ENCODE assay signal across 27 cellular contexts in genomic region chr10:34850558-34850957, GRCh38.
"Had no signal": no experiment of that assay in that cellular context is flagged by ENCODE, and none has a peak within 500 bp of the region (broad histone marks: within the 10 kb centered on the region; RNA-seq: fewer than 3 reads in every experiment).

No MANE protein-coding gene starts in this region.

- DNase-seq: hypothalamus; immature natural killer cell; kidney; left colon; left lung; lower lobe of right lung; mammary epithelial cell; mesenchymal stem cell; naive thymus-derived CD8-positive, alpha-beta T cell; nucleus accumbens; stimulated activated CD4-positive, alpha-beta T cell treated with anti-CD3 and anti-CD28 coated beads, Interleukin-12 subunit alpha, Interleukin-12 subunit beta, amount 100 ng/mL, for 4 hours; stimulated activated CD4-positive, alpha-beta T cell treated with anti-CD3 and anti-CD28 coated beads, Interleukin-15, amount 100 ng/mL, for 24 hours; stimulated activated CD4-positive, alpha-beta T cell treated with anti-CD3 and anti-CD28 coated beads, Interleukin-2, amount 100 ng/mL, for 24 hours; stimulated activated CD4-positive, alpha-beta T cell treated with anti-CD3 and anti-CD28 coated beads, Interleukin-4, amount 100 ng/mL, for 1 hour; stimulated activated naive B cell treated with anti-CD40 and anti-IgM and Interleukin-4, amounts not matched to agents 10 μg/mL and 1 μg/mL and 100 μg/mL, for 72 hours; stimulated activated naive CD8-positive, alpha-beta T cell treated with anti-CD3 and anti-CD28 coated beads, Interleukin-15, Interleukin-2, amounts not matched to agents 100 U/mL and 50 U/mL, for 24 hours; stomach; testis; thyroid gland; transverse colon; upper lobe of left lung had no signal

- ATAC-seq: left colon; left lung; lower lobe of right lung; naive thymus-derived CD8-positive, alpha-beta T cell; sciatic nerve; stimulated activated naive B cell treated with anti-CD40 and anti-IgM and Interleukin-4, amounts not matched to agents 10 μg/mL and 1 μg/mL and 100 μg/mL, for 72 hours; stimulated activated naive CD8-positive, alpha-beta T cell treated with anti-CD3 and anti-CD28 coated beads, Interleukin-15, Interleukin-2, amounts not matched to agents 100 U/mL and 50 U/mL, for 24 hours had no signal

- H3K9ac ChIP-seq: parathyroid adenoma had no signal

- H3K27me3 ChIP-seq: left lung, right atrium auricular region, stomach, testis, thyroid gland, transverse colon, upper lobe of left lung, vagina had no signal

- H3K4me1 ChIP-seq: lower lobe of right lung, parathyroid adenoma, right atrium auricular region, testis, vagina had no signal

- FAIRE-seq: islet of Langerhans, kidney had no signal

- H3K27ac ChIP-seq: left lung, lower lobe of right lung, parathyroid adenoma, right atrium auricular region, skin epidermis, stomach, testis, thyroid gland, transverse colon, upper lobe of left lung, vagina had no signal

- H3K9me3 ChIP-seq: left lung, lower lobe of right lung, right atrium auricular region, stomach, testis, thyroid gland, transverse colon, upper lobe of left lung, vagina had no signal

- H3K36me3 ChIP-seq: left lung, lower lobe of right lung, right atrium auricular region, stomach, thyroid gland, transverse colon, upper lobe of left lung, vagina had no signal

- H3K79me2 ChIP-seq: parathyroid adenoma had no signal

- H3K4me3 ChIP-seq: left lung, lower lobe of right lung, right atrium auricular region, skin epidermis, stomach, testis, thyroid gland, transverse colon, upper lobe of left lung, vagina had no signal

- H2AFZ ChIP-seq: parathyroid adenoma had no signal
